11 cellular contexts compared by ENCODE assay signal in genomic region chr7:141974831-141975230, GRCh38. TPM values are rescaled to one million over a fixed set of nuclear protein-coding genes. Genes with fewer than 3 reads are reported as not detected.
A peak's percentile ranks its signal among the peaks of the same experiment; 100 is the strongest.
DNase-seq lines count a peak whose midpoint lies in the region; ATAC-seq and TF ChIP-seq lines count a peak whose summit lies in the region.
"Had no signal": no experiment of that assay in that cellular context is flagged by ENCODE, and none has a peak within 500 bp of the region (broad histone marks: within the 10 kb centered on the region; RNA-seq: fewer than 3 reads in every experiment).

No MANE protein-coding gene starts in this region.

- H3K4me1 ChIP-seq in PC-9 (replicated peaks; ENCODE audit: insufficient read depth): no peaks in the 10 kb centered on the region; the same call in 1 of the 2 replicates

- H3K4me2 ChIP-seq in PC-9: no peak overlapping the region

- no peaks in the 10 kb centered on the region for H3K9me2 ChIP-seq in PC-9 (ENCODE audit: insufficient read depth)

- H3K4me3 Mint-ChIP-seq in immature natural killer cell (no peak overlapping the region), mesothelial cell of epicardium (no peak overlapping the region)
- H3K4me3 Mint-ChIP-seq: dendritic cell treated with granulocyte-macrophage colony-stimulating factor and Interleukin-4, amounts not matched to agents 40 ng/mL and 50 ng/mL, for 4 days had no signal

- intact Hi-C loops in PC-9 (cut with micrococcal nuclease; ENCODE audit: unreplicated experiment): loop anchor here (2.0 to 10.0 kb wide), 8 partner anchors 320 to 1030 kb away; no protein-coding TSS in a partner anchor
- intact Hi-C loops in cardiac septum (cut with DNase I): loop anchor here (2.0 kb wide), 1 partner anchor 214 kb away; no protein-coding TSS in a partner anchor

- no peak overlapping the region for H3K27ac ChIP-seq in PC-9

- H3K27me3 Mint-ChIP-seq in immature natural killer cell (ENCODE audit: low read depth in 3 of 3): peaks cover 0 to 7% (median 5%) of the 10 kb centered on the region in 3 donors
- H3K27me3 Mint-ChIP-seq in mesothelial cell of epicardium (ENCODE audit: low read depth): peaks cover 24% of the 10 kb centered on the region
- H3K27me3 Mint-ChIP-seq: dendritic cell treated with granulocyte-macrophage colony-stimulating factor and Interleukin-4, amounts not matched to agents 40 ng/mL and 50 ng/mL, for 4 days had no signal

- in situ Hi-C loops in GM13976 (cut with MboI; ENCODE audit: low sequenced_read_pairs, unreplicated experiment): no loop called here

- H3K27ac Mint-ChIP-seq in immature natural killer cell (no peak overlapping the region), mesothelial cell of epicardium (no peak overlapping the region)

- no peaks in the 10 kb centered on the region for H4K20me1 ChIP-seq in PC-9 (ENCODE audit: insufficient read depth)

- no peak overlapping the region for H3K4me3 ChIP-seq in PC-9

- TF ChIP-seq CTCF in GM13976 (IDR thresholded peaks at IDR 0.05; ENCODE audit: borderline replicate concordance, control extremely low read depth, extremely low read depth, insufficient read depth, missing control alignments): peak; percentile 16
- TF ChIP-seq CTCF in PC-9 (conservative IDR thresholded peaks at IDR 0.05): peak; percentile 69
- TF ChIP-seq CTCF in mesothelial cell of epicardium (IDR thresholded peaks at IDR 0.05; ENCODE audit: unreplicated experiment): no peak

- H3F3A ChIP-seq in PC-9 (ENCODE audit: insufficient read depth, low read depth): no peaks in the 10 kb centered on the region

- H3K9me3 ChIP-seq in PC-9 (ENCODE audit: insufficient read depth, low read depth): no peaks in the 10 kb centered on the region

- H3K9me3 Mint-ChIP-seq in immature natural killer cell (peaks cover 4 to 8% (median 5%) of the 10 kb centered on the region in 6 donors), mesothelial cell of epicardium (no peaks in the 10 kb centered on the region)
- H3K9me3 Mint-ChIP-seq: dendritic cell treated with granulocyte-macrophage colony-stimulating factor and Interleukin-4, amounts not matched to agents 40 ng/mL and 50 ng/mL, for 4 days had no signal

- no peaks in the 10 kb centered on the region for H3K36me3 Mint-ChIP-seq in immature natural killer cell
- no peaks in the 10 kb centered on the region for H3K36me3 Mint-ChIP-seq in mesothelial cell of epicardium

- H2AFZ ChIP-seq in PC-9: no peak overlapping the region

- no peaks in the 10 kb centered on the region for H3K27me3 ChIP-seq in PC-9 (ENCODE audit: insufficient read depth, low read depth)

- CTCF ChIA-PET in PC-9 (lab: Charles Lee): interaction anchor here (0.5 to 1.3 kb wide), 9 partner anchors 14 to 1405 kb away, joined by 3 to 8 read pairs (median 4); no protein-coding TSS in a partner anchor

- H3K36me3 ChIP-seq in PC-9 (ENCODE audit: low read depth): no peaks in the 10 kb centered on the region

- POLR2A ChIA-PET in PC-9 (lab: Charles Lee; ENCODE audit: unreplicated experiment): no interaction called here

- BruUV-seq in PC-9 (replicated peaks; lab: Mats Ljungman, UMichigan): no TSS peak

- H3K4me1 Mint-ChIP-seq in immature natural killer cell: peaks cover 33 to 37% of the 10 kb centered on the region in 2 donors
- peaks cover 3% of the 10 kb centered on the region for H3K4me1 Mint-ChIP-seq in mesothelial cell of epicardium

- DNase-seq in COLO668 (lab: John Stamatoyannopoulos, UW; ENCODE audit: unreplicated experiment): peak; percentile 43
- no peak for DNase-seq in GM13976 (ENCODE audit: low spot score)
- peak in 1 of 2 experiments; percentile 40 for DNase-seq in PC-9
- DNase-seq in immature natural killer cell: peak; percentile 20 to 22 (median 21)
- DNase-seq in central memory CD4-positive, alpha-beta T cell: no peak
- DNase-seq in mesothelial cell of epicardium (ENCODE audit: low spot score in 2 of 2, unreplicated experiment in 2 of 2): no peak
- no peak for DNase-seq in cardiac septum (ENCODE audit: low spot score)
- DNase-seq: activated CD4-positive, CD25-positive, alpha-beta regulatory T cell treated with anti-CD3 and anti-CD28 coated beads, Interleukin-2, amount 50 U/mL, for 72 hours; left cardiac atrium had no signal

- H3K79me2 ChIP-seq in PC-9 (ENCODE audit: low read depth): no peaks in the 10 kb centered on the region

- ATAC-seq in GM19328 (IDR thresholded peaks at IDR 0.05; ENCODE audit: unreplicated experiment): no peak
- ATAC-seq: left cardiac atrium had no signal

RNA-seq across cellular contexts. Expression of gene TAS2R38, which starts 1.3 kb away (rescaled TPM):
- total RNA-seq in PC-9 (2021) (not detected in 2 replicates), mesothelial cell of epicardium (not detected in 3 replicates), cardiac septum (not detected)
- not detected for polyA plus RNA-seq in immature natural killer cell
- total RNA-seq: left cardiac atrium had no signal

RNA-seq across cellular contexts. Expression of gene MGAM, which starts 20.8 kb away (rescaled TPM):
- total RNA-seq in PC-9 (2021) (0.48 and 0.83 TPM in 2 replicates), mesothelial cell of epicardium (0.75 to 0.96 TPM (median 0.95 TPM) in 3 replicates), cardiac septum (1.4 TPM)
- polyA plus RNA-seq in immature natural killer cell: 1 to 10 TPM; 2.4 to 6.7 (median 5.6) TPM

RNA-seq across cellular contexts. Expression of gene CLEC5A, which starts 28.1 kb away (rescaled TPM):
- not detected in 2 replicates for total RNA-seq in PC-9 (2021)
- not detected for polyA plus RNA-seq in immature natural killer cell
- total RNA-seq in mesothelial cell of epicardium: not detected in 3 replicates
- 1.6 TPM for total RNA-seq in cardiac septum

RNA-seq across cellular contexts. Expression of gene OR9A4, which starts 58.6 kb away (rescaled TPM):
- not detected in 2 replicates for total RNA-seq in PC-9 (2021)
- not detected for polyA plus RNA-seq in immature natural killer cell
- total RNA-seq in mesothelial cell of epicardium: 0.14 to 0.18 TPM in 2 of 3 replicates, not detected in the other
- total RNA-seq in cardiac septum: not detected
- total RNA-seq: left cardiac atrium had no signal

Comparison
In these comparisons a context has a peak if more than half of its experiments do, and no peak if none do; other contexts are left out.
1. DNase-seq: peak in COLO668 (single experiment) and immature natural killer cell (3 of 3); none in GM13976 (single experiment), central memory CD4-positive, alpha-beta T cell (single experiment), mesothelial cell of epicardium (0 of 2) and cardiac septum (single experiment).